In the genomic region with DNA sequence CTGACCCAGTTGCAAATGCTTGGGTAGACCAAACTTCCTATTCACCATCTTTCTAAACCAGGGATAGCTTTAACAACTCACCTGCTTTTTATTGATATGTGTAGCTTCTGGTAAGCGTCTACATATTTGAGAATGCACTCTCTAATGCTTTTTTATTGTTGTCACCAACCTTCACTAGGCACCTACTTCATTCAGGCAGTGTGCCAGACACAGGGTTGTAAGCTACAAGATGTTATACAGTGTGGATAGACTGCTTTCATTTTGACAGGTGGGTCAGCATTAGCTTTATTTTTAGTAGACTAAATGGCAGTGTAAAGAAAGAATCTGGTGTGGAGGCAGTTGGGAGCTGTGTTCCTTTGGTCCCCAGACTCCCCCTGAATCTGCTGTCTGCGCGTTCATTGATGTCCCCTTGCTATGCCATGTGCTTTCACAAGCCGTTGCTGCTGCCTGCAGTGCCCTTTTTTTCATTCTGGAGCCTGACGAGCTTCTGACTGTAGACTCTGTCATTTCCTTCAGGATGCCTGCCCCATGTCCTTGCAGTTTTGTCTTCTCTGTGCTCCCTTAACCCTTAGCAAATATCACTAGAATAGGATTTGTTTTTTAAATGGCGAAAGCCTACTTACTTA, we compare ENCODE assay signal across 1 cellular context.
A peak's percentile ranks its signal among the peaks of the same experiment; 100 is the strongest.
TF ChIP-seq lines count a peak whose summit lies in the region.

No MANE protein-coding gene starts in this region.

TF ChIP-seq in endothelial cell of umbilical vein, 7 proteins besides CTCF, POLR2A, EP300 and RAD21:
- TF ChIP-seq FOS (IDR thresholded peaks at IDR 0.05; ENCODE audit: borderline replicate concordance, insufficient read depth, low read length) (peak; percentile 50), JUN (IDR thresholded peaks at IDR 0.05; ENCODE audit: borderline replicate concordance, insufficient read depth, insufficient read length, low read depth) (no peak)
